ENCODE assay signal across 14 cellular contexts in genomic region chr7:91140286-91140685, GRCh38.
"Had no signal": no experiment of that assay in that cellular context is flagged by ENCODE, and none has a peak within 500 bp of the region (broad histone marks: within the 10 kb centered on the region; RNA-seq: fewer than 3 reads in every experiment).

No MANE protein-coding gene starts in this region.

- DNase-seq: colonic mucosa; dermis blood vessel endothelial cell; erythroblast; foreskin melanocyte; heart left ventricle; hippocampal formation; mammary epithelial cell; nephron progenitor cell; right cardiac atrium; small intestine; stimulated activated CD4-positive, alpha-beta T cell treated with anti-CD3 and anti-CD28 coated beads, Interleukin-12 subunit alpha, Interleukin-12 subunit beta, amount 100 ng/mL, for 4 hours; stimulated activated naive CD4-positive, alpha-beta T cell treated with Interleukin-2 at 50 U/mL for 16 hours; trophoblast cell had no signal

- H3K27ac Mint-ChIP-seq: mesothelial cell of epicardium, nephron progenitor cell had no signal

- H3K4me3 ChIP-seq: colonic mucosa, heart left ventricle had no signal

- H3K4me3 Mint-ChIP-seq: mesothelial cell of epicardium, nephron progenitor cell had no signal

- H3K4me1 ChIP-seq: colonic mucosa had no signal

- H3K9me3 Mint-ChIP-seq: mesothelial cell of epicardium, nephron progenitor cell had no signal

- H3K9me3 ChIP-seq: colonic mucosa, heart left ventricle had no signal

- H3K27me3 ChIP-seq: colonic mucosa, heart left ventricle had no signal

- H3K36me3 ChIP-seq: colonic mucosa, heart left ventricle had no signal

- H3K27ac ChIP-seq: colonic mucosa, heart left ventricle had no signal
